In genomic region chr22:20091690-20092476, GRCh38 we compare ENCODE assay signal across 22 cellular contexts. TPM values are rescaled to one million over a fixed set of nuclear protein-coding genes. Genes with fewer than 3 reads are reported as not detected.
A peak's percentile ranks its signal among the peaks of the same experiment; 100 is the strongest.
DNase-seq lines count a peak whose midpoint lies in the region; ATAC-seq and TF ChIP-seq lines count a peak whose summit lies in the region.
"Had no signal": no experiment of that assay in that cellular context is flagged by ENCODE, and none has a peak within 500 bp of the region (broad histone marks: within the 10 kb centered on the region; RNA-seq: fewer than 3 reads in every experiment).

No MANE protein-coding gene starts in this region.

- ATAC-seq in Right ventricle myocardium superior (ENCODE audit: poor library complexity) = no peak
- peak; percentile 48 for ATAC-seq in activated CD8-positive, alpha-beta T cell treated with anti-CD3 and anti-CD28 coated beads, Interleukin-2, amount 10 ng/mL, durations not matched to agents 7 days and 5 days
- ATAC-seq in aorta (ENCODE audit: low FRiP score) = no peak

- peaks cover 6% of the 10 kb centered on the region for H3K9me3 Mint-ChIP-seq in activated CD8-positive, alpha-beta T cell treated with anti-CD3 and anti-CD28 coated beads, Interleukin-2, amount 10 ng/mL, durations not matched to agents 7 days and 5 days (ENCODE audit: insufficient read depth)
- H3K9me3 Mint-ChIP-seq: dendritic cell treated with granulocyte-macrophage colony-stimulating factor and Interleukin-4, amounts not matched to agents 40 ng/mL and 50 ng/mL, for 4 days; HFFc6 had no signal

- H3K4me3 Mint-ChIP-seq in activated CD8-positive, alpha-beta T cell treated with anti-CD3 and anti-CD28 coated beads, Interleukin-2, amount 10 ng/mL, durations not matched to agents 7 days and 5 days = peak overlapping the region; percentile 46
- H3K4me3 Mint-ChIP-seq: activated CD4-positive, alpha-beta T cell treated with anti-CD3 and anti-CD28 coated beads, Interleukin-2, amount 10 ng/mL, durations not matched to agents 24 days and 14 days; dendritic cell treated with granulocyte-macrophage colony-stimulating factor and Interleukin-4, amounts not matched to agents 40 ng/mL and 50 ng/mL, for 4 days; HFFc6 had no signal

- peaks cover 100% of the 10 kb centered on the region for H3K36me3 ChIP-seq in right atrium auricular region
- H3K36me3 ChIP-seq in aorta (ENCODE audit: control insufficient read depth in 1 of 2, insufficient read depth in 2 of 2, low read length in 1 of 2) = peaks cover 2 to 7% of the 10 kb centered on the region in 2 donors

- CTCF ChIA-PET in activated CD8-positive, alpha-beta T cell treated with anti-CD3 and anti-CD28 coated beads, Interleukin-2, amount 10 ng/mL, durations not matched to agents 7 days and 5 days (lab: Charles Lee) = interaction anchor here (0.7 to 1.9 kb wide), 3 partner anchors 9 to 19 kb away, joined by 3 to 8 read pairs (median 3); no protein-coding TSS in a partner anchor

- no peak overlapping the region for H3K27ac ChIP-seq in right atrium auricular region
- no peak overlapping the region for H3K27ac ChIP-seq in aorta (ENCODE audit: low read depth in 1 of 2, low read length in 2 of 2)
- H3K27ac ChIP-seq: BLaER1 treated with 17β-estradiol and CSF1 and Interleukin-3, amounts not matched to agents 10 nM and 100 nM; WERI-Rb-1 had no signal

- no peaks in the 10 kb centered on the region for H3K4me1 ChIP-seq in right atrium auricular region
- H3K4me1 ChIP-seq in aorta (ENCODE audit: control insufficient read depth in 1 of 2, insufficient read depth in 2 of 2, low read length in 2 of 2) = no peaks in the 10 kb centered on the region

- 94 to 95% methylated on average over 16 of the region's 16 CpGs for WGBS in aorta, 2 donors

- H3K27ac Mint-ChIP-seq in activated CD8-positive, alpha-beta T cell treated with anti-CD3 and anti-CD28 coated beads, Interleukin-2, amount 10 ng/mL, durations not matched to agents 7 days and 5 days = peak overlapping the region; percentile 56
- H3K27ac Mint-ChIP-seq: activated CD4-positive, alpha-beta T cell treated with anti-CD3 and anti-CD28 coated beads, Interleukin-2, amount 10 ng/mL, durations not matched to agents 24 days and 14 days; dendritic cell treated with granulocyte-macrophage colony-stimulating factor and Interleukin-4, amounts not matched to agents 40 ng/mL and 50 ng/mL, for 4 days; HFFc6 had no signal

- intact Hi-C loops in Right ventricle myocardium superior (cut with DNase I) = no loop called here
- intact Hi-C loops in aorta (cut with DNase I) = no loop called here

- H3K36me3 Mint-ChIP-seq in activated CD8-positive, alpha-beta T cell treated with anti-CD3 and anti-CD28 coated beads, Interleukin-2, amount 10 ng/mL, durations not matched to agents 7 days and 5 days (ENCODE audit: low read depth) = peaks cover 96% of the 10 kb centered on the region

- H3K27me3 Mint-ChIP-seq in activated CD8-positive, alpha-beta T cell treated with anti-CD3 and anti-CD28 coated beads, Interleukin-2, amount 10 ng/mL, durations not matched to agents 7 days and 5 days (ENCODE audit: low read depth) = no peaks in the 10 kb centered on the region
- H3K27me3 Mint-ChIP-seq: activated CD4-positive, alpha-beta T cell treated with anti-CD3 and anti-CD28 coated beads, Interleukin-2, amount 10 ng/mL, durations not matched to agents 24 days and 14 days; dendritic cell treated with granulocyte-macrophage colony-stimulating factor and Interleukin-4, amounts not matched to agents 40 ng/mL and 50 ng/mL, for 4 days had no signal

- H3K27me3 ChIP-seq in right atrium auricular region = no peaks in the 10 kb centered on the region
- H3K27me3 ChIP-seq in aorta (ENCODE audit: control insufficient read depth in 1 of 2, insufficient read depth in 2 of 2, low read length in 1 of 2) = no peaks in the 10 kb centered on the region
- H3K27me3 ChIP-seq: BLaER1 treated with 17β-estradiol and CSF1 and Interleukin-3, amounts not matched to agents 10 nM and 100 nM had no signal

- peaks cover 75% of the 10 kb centered on the region for H3K4me1 Mint-ChIP-seq in activated CD8-positive, alpha-beta T cell treated with anti-CD3 and anti-CD28 coated beads, Interleukin-2, amount 10 ng/mL, durations not matched to agents 7 days and 5 days (ENCODE audit: low read depth)

- peak; percentile 27 for DNase-seq in Right ventricle myocardium superior
- no peak for DNase-seq in right atrium auricular region (ENCODE audit: low spot score)
- DNase-seq in activated CD8-positive, alpha-beta T cell treated with anti-CD3 and anti-CD28 coated beads, Interleukin-2, amount 10 ng/mL, durations not matched to agents 7 days and 5 days = peak; percentile 47
- DNase-seq in islet precursor cell = peak; percentile 23
- DNase-seq in aorta = peak; percentile 23 to 25
- DNase-seq in NCI-H2081 treated with DMSO at 0.1 percent for 48 hours (lab: John Stamatoyannopoulos, UW) = no peak
- no peak for DNase-seq in retina
- DNase-seq: activated CD4-positive, alpha-beta T cell treated with anti-CD3 and anti-CD28 coated beads, Interleukin-2, amount 10 ng/mL, durations not matched to agents 24 days and 14 days; activated gamma-delta T cell treated with Interleukin-2 at 50 U/mL for 16 hours; activated T-cell treated with anti-CD3 and anti-CD28 coated beads for 4 hours; anterior cingulate cortex; caudate nucleus; EL; HFFc6; NCI-H1048; NCI-H2029; NCI-H82; T-helper 9 cell; WERI-Rb-1 had no signal

- POLR2A ChIA-PET in activated CD8-positive, alpha-beta T cell treated with anti-CD3 and anti-CD28 coated beads, Interleukin-2, amount 10 ng/mL, durations not matched to agents 7 days and 5 days (lab: Charles Lee) = interaction anchor here (0.5 to 1.8 kb wide), 8 partner anchors 9 to 171 kb away, joined by 3 to 6 read pairs (median 4); partner anchors contain the start of genes TANGO2 and TRMT2A

- peaks cover 0 to 5% of the 10 kb centered on the region in 2 donors for H3K9me3 ChIP-seq in right atrium auricular region
- H3K9me3 ChIP-seq in aorta (ENCODE audit: control insufficient read depth, low read length) = no peaks in the 10 kb centered on the region
- H3K9me3 ChIP-seq: BLaER1 treated with 17β-estradiol and CSF1 and Interleukin-3, amounts not matched to agents 10 nM and 100 nM had no signal

- no peak for TF ChIP-seq CTCF in right atrium auricular region (IDR thresholded peaks at IDR 0.05)

- H3K4me3 ChIP-seq in right atrium auricular region = no peak overlapping the region
- no peak overlapping the region for H3K4me3 ChIP-seq in aorta (ENCODE audit: low read length in 2 of 2)
- H3K4me3 ChIP-seq: BLaER1 treated with 17β-estradiol and CSF1 and Interleukin-3, amounts not matched to agents 10 nM and 100 nM; smooth muscle cell had no signal

RNA-seq across cellular contexts. Expression of gene DGCR8, which starts 11.8 kb away (rescaled TPM):
- total RNA-seq in Right ventricle myocardium superior = 15.4 TPM
- 10 to 100 TPM in 1 of 2 donors, 1 to 10 TPM in 1; 8.3 to 12.1 TPM for total RNA-seq in right atrium auricular region
- 10 to 100 TPM; 52.3 to 55.2 TPM for total RNA-seq in activated CD8-positive, alpha-beta T cell treated with anti-CD3 and anti-CD28 coated beads, Interleukin-2, amount 10 ng/mL, durations not matched to agents 7 days and 5 days
- 10 to 100 TPM; 31.9 to 43.9 TPM for total RNA-seq in aorta
- polyA plus RNA-seq in aorta = 10 to 100 TPM in 1 of 2 donors, 1 to 10 TPM in 1; 5.5 to 22.5 TPM

RNA-seq across cellular contexts. Expression of gene RANBP1, which starts 24.0 kb away (rescaled TPM):
- total RNA-seq in Right ventricle myocardium superior (32.7 TPM), right atrium auricular region (10 to 100 TPM; 63.6 to 96.5 TPM), aorta (10 to 100 TPM; 49.8 to 54.7 TPM)
- total RNA-seq in activated CD8-positive, alpha-beta T cell treated with anti-CD3 and anti-CD28 coated beads, Interleukin-2, amount 10 ng/mL, durations not matched to agents 7 days and 5 days = 100 to 1,000 TPM; 320 to 332 TPM
- polyA plus RNA-seq in aorta = 10 to 100 TPM; 57.6 to 75.0 TPM

RNA-seq across cellular contexts. Expression of gene TRMT2A, which starts 25.1 kb away (rescaled TPM):
- total RNA-seq in Right ventricle myocardium superior (21.9 TPM), right atrium auricular region (10 to 100 TPM; 16.0 to 17.6 TPM), aorta (10 to 100 TPM; 42.5 to 49.8 TPM)
- 100 to 1,000 TPM in 1 of 2 experiments, 10 to 100 TPM in 1; 92.1 to 102 TPM for total RNA-seq in activated CD8-positive, alpha-beta T cell treated with anti-CD3 and anti-CD28 coated beads, Interleukin-2, amount 10 ng/mL, durations not matched to agents 7 days and 5 days
- polyA plus RNA-seq in aorta = 100 to 1,000 TPM in 1 of 2 donors, 10 to 100 TPM in 1; 15.9 to 152 TPM

RNA-seq across cellular contexts. Expression of gene ZDHHC8, which starts 39.7 kb away (rescaled TPM):
- total RNA-seq in Right ventricle myocardium superior = 39.2 TPM
- total RNA-seq in right atrium auricular region = 10 to 100 TPM; 13.5 to 16.6 TPM
- 10 to 100 TPM; 60.5 to 65.5 TPM for total RNA-seq in activated CD8-positive, alpha-beta T cell treated with anti-CD3 and anti-CD28 coated beads, Interleukin-2, amount 10 ng/mL, durations not matched to agents 7 days and 5 days
- 10 to 100 TPM; 56.0 to 71.9 TPM for total RNA-seq in aorta
- 10 to 100 TPM in 1 of 2 donors, 1 to 10 TPM in 1; 6.3 to 37.1 TPM for polyA plus RNA-seq in aorta

RNA-seq across cellular contexts. Expression of gene CCDC188, which starts 59.0 kb away (rescaled TPM):
- 0.30 TPM for total RNA-seq in Right ventricle myocardium superior
- total RNA-seq in right atrium auricular region = under 1 TPM in 1 of 2 donors, not detected in 1; 0.43 TPM
- total RNA-seq in activated CD8-positive, alpha-beta T cell treated with anti-CD3 and anti-CD28 coated beads, Interleukin-2, amount 10 ng/mL, durations not matched to agents 7 days and 5 days = not detected
- total RNA-seq in aorta = 1 to 10 TPM in 1 of 2 donors, under 1 TPM in 1; 0.78 to 4.0 TPM
- not detected for polyA plus RNA-seq in aorta
- total RNA-seq: activated CD4-positive, alpha-beta T cell treated with anti-CD3 and anti-CD28 coated beads, Interleukin-2, amount 10 ng/mL, durations not matched to agents 24 days and 14 days; smooth muscle cell had no signal
- polyA plus RNA-seq: smooth muscle cell had no signal

Comparison
In these comparisons a context has a peak if more than half of its experiments do, and no peak if none do; other contexts are left out.
1. DNase-seq: peak in Right ventricle myocardium superior (single experiment), activated CD8-positive, alpha-beta T cell treated with anti-CD3 and anti-CD28 coated beads, Interleukin-2, amount 10 ng/mL, durations not matched to agents 7 days and 5 days (single experiment), islet precursor cell (single experiment) and aorta (2 of 2); none in right atrium auricular region (single experiment), NCI-H2081 treated with DMSO at 0.1 percent for 48 hours (single experiment) and retina (single experiment).